ENCODE assay signal across 8 cellular contexts in the genomic region with DNA sequence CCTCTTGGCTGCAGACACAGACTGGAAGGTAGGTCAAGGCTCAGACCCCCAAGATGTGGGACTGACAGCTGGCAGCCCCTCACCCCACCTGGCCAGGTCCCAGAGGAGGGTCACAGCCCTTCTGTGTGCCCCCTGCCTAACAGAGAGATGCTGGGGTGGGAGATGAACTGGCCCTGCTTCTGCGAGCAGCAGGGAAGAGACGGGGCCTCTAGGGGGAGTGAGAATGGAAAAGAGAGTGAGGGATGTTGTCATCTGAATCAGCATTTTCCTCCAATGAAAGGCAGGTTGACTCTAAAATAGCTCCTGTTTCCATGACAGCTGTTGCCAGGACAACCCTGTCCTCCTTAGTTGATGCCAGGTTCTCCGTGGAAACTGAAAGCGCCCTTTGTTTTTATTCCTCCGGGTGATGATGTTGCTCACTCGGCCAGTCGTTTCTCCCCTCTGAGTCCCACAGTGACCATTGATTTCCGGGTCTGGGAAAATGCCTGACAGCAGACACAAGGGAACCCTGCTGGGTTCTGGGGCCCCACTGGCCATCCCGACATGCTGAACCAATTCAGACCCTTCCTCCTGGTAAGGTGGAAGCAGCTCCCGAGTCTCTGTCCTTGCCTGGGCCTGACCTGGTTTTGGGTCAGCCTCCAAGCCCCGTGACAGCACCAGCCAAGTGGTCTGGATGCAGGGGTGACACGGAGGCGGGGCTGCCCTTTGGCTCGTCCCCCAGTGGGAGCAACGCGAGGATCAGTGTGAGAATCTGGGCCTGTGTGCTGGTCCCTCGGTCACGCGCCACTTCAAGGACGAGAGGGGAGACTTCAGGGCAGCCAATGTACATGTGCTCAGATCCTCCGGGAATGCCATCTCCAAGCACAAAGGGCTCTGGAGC. TPM values are rescaled to one million over a fixed set of nuclear protein-coding genes. Genes with fewer than 3 reads are reported as not detected.
DNase-seq lines count a peak whose midpoint lies in the region; ATAC-seq and TF ChIP-seq lines count a peak whose summit lies in the region.

No MANE protein-coding gene starts in this region.

- peaks cover 7 to 57% (median 50%) of the 10 kb centered on the region in 10 experiments for H3K4me1 ChIP-seq in BLaER1 treated with 17β-estradiol and CSF1 and Interleukin-3, amounts not matched to agents 10 nM and 100 nM
- no peaks in the 10 kb centered on the region for H3K4me1 ChIP-seq in mucosa of rectum (ENCODE audit: control insufficient read depth in 2 of 2, insufficient read depth in 2 of 2, low read length in 2 of 2)

- H3K27me3 Mint-ChIP-seq in activated CD8-positive, alpha-beta T cell treated with anti-CD3 and anti-CD28 coated beads for 36 hours, result peaks cover 15% of the 10 kb centered on the region

- H3K27ac ChIP-seq in BLaER1 treated with 17β-estradiol and CSF1 and Interleukin-3, amounts not matched to agents 10 nM and 100 nM, result peak overlapping the region in 10 of 11 experiments; percentile 32 to 79 (median 62); a peak in 17 of 22 replicates
- H3K27ac ChIP-seq in mucosa of rectum (ENCODE audit: low read depth in 2 of 2, low read length in 2 of 2), result peak overlapping the region; percentile 33 to 43

- peaks cover 3 to 9% (median 5%) of the 10 kb centered on the region in 11 experiments; a peak in 20 of 22 replicates for H3K27me3 ChIP-seq in BLaER1 treated with 17β-estradiol and CSF1 and Interleukin-3, amounts not matched to agents 10 nM and 100 nM
- peaks cover 0 to 1% of the 10 kb centered on the region in 2 donors for H3K27me3 ChIP-seq in mucosa of rectum (ENCODE audit: control insufficient read depth in 2 of 2, insufficient read depth in 2 of 2, low read length in 2 of 2)

- peak overlapping the region; percentile 35 to 86 (median 72) for H3K4me2 ChIP-seq in BLaER1 treated with 17β-estradiol and CSF1 and Interleukin-3, amounts not matched to agents 10 nM and 100 nM

- H3K4me1 Mint-ChIP-seq in activated CD8-positive, alpha-beta T cell treated with anti-CD3 and anti-CD28 coated beads for 36 hours (ENCODE audit: low read depth), result peaks cover 8% of the 10 kb centered on the region

- DNase-seq in NCI-H69 (lab: John Stamatoyannopoulos, UW), result peak; percentile 93
- DNase-seq in activated CD8-positive, alpha-beta T cell treated with anti-CD3 and anti-CD28 coated beads for 36 hours, result peak; percentile 94
- DNase-seq in stromal cell of bone marrow (ENCODE audit: low read depth), result peak; percentile 97

- POLR2A ChIA-PET in activated CD8-positive, alpha-beta T cell treated with anti-CD3 and anti-CD28 coated beads for 36 hours (lab: Charles Lee), result interaction anchor here (0.6 kb wide), 1 partner anchor 15 kb away, joined by 3 read pairs; no protein-coding TSS in a partner anchor

- ATAC-seq in GM19351 (IDR thresholded peaks at IDR 0.05; ENCODE audit: unreplicated experiment), result peak; percentile 68
- ATAC-seq in HG03565 (IDR thresholded peaks at IDR 0.05; ENCODE audit: unreplicated experiment), result peak; percentile 73
- ATAC-seq in activated CD8-positive, alpha-beta T cell treated with anti-CD3 and anti-CD28 coated beads for 36 hours, result peak; percentile 83
- peak; percentile 48 for ATAC-seq in esophagus mucosa

- H3K4me3 ChIP-seq in BLaER1 treated with 17β-estradiol and CSF1 and Interleukin-3, amounts not matched to agents 10 nM and 100 nM, result peak overlapping the region in 5 of 10 experiments; percentile 2 to 43 (median 27); a peak in 5 of 20 replicates
- peak overlapping the region in 1 of 2 donors; percentile 31 for H3K4me3 ChIP-seq in mucosa of rectum (ENCODE audit: low read length in 2 of 2)

- no peaks in the 10 kb centered on the region for H3K36me3 ChIP-seq in BLaER1 treated with 17β-estradiol and CSF1 and Interleukin-3, amounts not matched to agents 10 nM and 100 nM
- H3K36me3 ChIP-seq in mucosa of rectum (ENCODE audit: control insufficient read depth in 2 of 2, insufficient read depth in 2 of 2, low read length in 2 of 2), result no peaks in the 10 kb centered on the region

- intact Hi-C loops in activated CD8-positive, alpha-beta T cell treated with anti-CD3 and anti-CD28 coated beads for 36 hours (cut with micrococcal nuclease), result no loop called here

- peak; percentile 61 for TF ChIP-seq CTCF in activated CD8-positive, alpha-beta T cell treated with anti-CD3 and anti-CD28 coated beads for 36 hours (IDR thresholded peaks at IDR 0.05)

- CTCF ChIA-PET in activated CD8-positive, alpha-beta T cell treated with anti-CD3 and anti-CD28 coated beads for 36 hours (lab: Charles Lee), result interaction anchor here (0.5 to 2.3 kb wide), 11 partner anchors 17 to 261 kb away, joined by 3 to 9 read pairs (median 3); a partner anchor contains a TSS

- no peak overlapping the region for H3K4me3 Mint-ChIP-seq in activated CD8-positive, alpha-beta T cell treated with anti-CD3 and anti-CD28 coated beads for 36 hours

- H3K9ac ChIP-seq in BLaER1 treated with 17β-estradiol and CSF1 and Interleukin-3, amounts not matched to agents 10 nM and 100 nM, result peak overlapping the region in 10 of 11 experiments; percentile 14 to 68 (median 52); a peak in 14 of 22 replicates
- no peak overlapping the region for H3K9ac ChIP-seq in mucosa of rectum (ENCODE audit: low read depth in 1 of 2, low read length in 2 of 2)

- H3K9me3 ChIP-seq in BLaER1 treated with 17β-estradiol and CSF1 and Interleukin-3, amounts not matched to agents 10 nM and 100 nM (replicated peaks in 1 of 11), result no peaks in the 10 kb centered on the region
- H3K9me3 ChIP-seq in mucosa of rectum (ENCODE audit: control insufficient read depth in 2 of 2, low read length in 2 of 2), result no peaks in the 10 kb centered on the region

- 0 out of 22 replicates have a peak, but pooled peaks cover 0 to 6% (median 0%) of the 10 kb centered on the region in 11 experiments for H4K20me1 ChIP-seq in BLaER1 treated with 17β-estradiol and CSF1 and Interleukin-3, amounts not matched to agents 10 nM and 100 nM

- no peaks in the 10 kb centered on the region for H3K36me3 Mint-ChIP-seq in activated CD8-positive, alpha-beta T cell treated with anti-CD3 and anti-CD28 coated beads for 36 hours (ENCODE audit: low read depth)

- no peak overlapping the region for H3K27ac Mint-ChIP-seq in activated CD8-positive, alpha-beta T cell treated with anti-CD3 and anti-CD28 coated beads for 36 hours

- H3K9me3 Mint-ChIP-seq in activated CD8-positive, alpha-beta T cell treated with anti-CD3 and anti-CD28 coated beads for 36 hours, result no peaks in the 10 kb centered on the region

RNA-seq across cellular contexts. Expression of a gene that starts 4.7 kb away (rescaled TPM):
- total RNA-seq in activated CD8-positive, alpha-beta T cell treated with anti-CD3 and anti-CD28 coated beads for 36 hours, result 1 to 10 TPM; 1.3 to 1.6 TPM
- 31.6 TPM for total RNA-seq in esophagus mucosa

RNA-seq across cellular contexts. Expression of a gene that starts 20.1 kb away (rescaled TPM):
- total RNA-seq in activated CD8-positive, alpha-beta T cell treated with anti-CD3 and anti-CD28 coated beads for 36 hours, result 10 to 100 TPM; 14.8 to 15.5 TPM
- total RNA-seq in esophagus mucosa, result 11.7 TPM

Comparison
In these comparisons a context has a peak if more than half of its experiments do, and no peak if none do; other contexts are left out.
1. H3K9ac ChIP-seq: peak in BLaER1 treated with 17β-estradiol and CSF1 and Interleukin-3, amounts not matched to agents 10 nM and 100 nM (10 of 11); none in mucosa of rectum (0 of 2).
2. RNA of a gene that starts 4.7 kb away (total RNA-seq): 31.6 TPM in esophagus mucosa (single experiment); 1.3 to 1.6 TPM in activated CD8-positive, alpha-beta T cell treated with anti-CD3 and anti-CD28 coated beads for 36 hours; every median in the first group is over 10 times any median in the second.
3. Peak in every context shown above with its lines, with median percentiles within 50 percentile points of each other: ATAC-seq and DNase-seq.